ENCODE assay signal across 20 cellular contexts in genomic region chr10:126533644-126534043, GRCh38.
DNase-seq lines count a peak whose midpoint lies in the region; ATAC-seq and TF ChIP-seq lines count a peak whose summit lies in the region.
"Had no signal": no experiment of that assay in that cellular context is flagged by ENCODE, and none has a peak within 500 bp of the region (broad histone marks: within the 10 kb centered on the region; RNA-seq: fewer than 3 reads in every experiment).

No MANE protein-coding gene starts in this region.

- TF ChIP-seq CTCF in left lung (IDR thresholded peaks at IDR 0.05), result no peak
- TF ChIP-seq CTCF in upper lobe of right lung (IDR thresholded peaks at IDR 0.05), result no peak

- H3K4me3 ChIP-seq in left lung (no peak overlapping the region), upper lobe of right lung (no peak overlapping the region)
- H3K4me3 ChIP-seq: GM12878, GM23338, K562 had no signal

- intact Hi-C loops in left lung (cut with DNase I), result no loop called here
- intact Hi-C loops in upper lobe of right lung (cut with DNase I), result no loop called here

- H3K4me1 ChIP-seq in left lung, result no peaks in the 10 kb centered on the region
- H3K4me1 ChIP-seq in upper lobe of right lung, result no peaks in the 10 kb centered on the region
- H3K4me1 ChIP-seq: Caco-2 had no signal

- peak; percentile 77 for ATAC-seq in left lung
- peak; percentile 42 for ATAC-seq in upper lobe of right lung
- ATAC-seq in HG02678 (IDR thresholded peaks at IDR 0.05; ENCODE audit: unreplicated experiment), result no peak
- ATAC-seq in HG03135 (IDR thresholded peaks at IDR 0.05; ENCODE audit: unreplicated experiment), result no peak
- no peak for ATAC-seq in HG02759 (IDR thresholded peaks at IDR 0.05; ENCODE audit: unreplicated experiment)
- ATAC-seq: GM12878, GM23338, K562 had no signal

- H3K36me3 ChIP-seq in left lung (no peaks in the 10 kb centered on the region), upper lobe of right lung (no peaks in the 10 kb centered on the region)

- H3K27ac ChIP-seq in left lung (no peak overlapping the region), upper lobe of right lung (no peak overlapping the region)
- H3K27ac ChIP-seq: C4-2B, HL-60 had no signal

- no peaks in the 10 kb centered on the region for H3K9me3 ChIP-seq in left lung
- no peaks in the 10 kb centered on the region for H3K9me3 ChIP-seq in upper lobe of right lung
- H3K9me3 ChIP-seq: Caco-2 had no signal

- no peaks in the 10 kb centered on the region for H3K27me3 ChIP-seq in left lung
- H3K27me3 ChIP-seq in upper lobe of right lung, result no peaks in the 10 kb centered on the region

- peak; percentile 77 for DNase-seq in NCI-H2029 (lab: John Stamatoyannopoulos, UW)
- peak; percentile 37 for DNase-seq in NCI-H510A treated with DMSO at 0.1 percent for 48 hours (lab: John Stamatoyannopoulos, UW)
- DNase-seq in left lung, result no peak
- DNase-seq in upper lobe of right lung, result no peak
- DNase-seq: ACHN; Caco-2; CD4-positive, alpha-beta T cell; DMS153; DND-41; EL; HCEC 1CT; IMR-90 had no signal

Comparison
In these comparisons a context has a peak if more than half of its experiments do, and no peak if none do; other contexts are left out.
1. DNase-seq: peak in NCI-H2029 (single experiment) and NCI-H510A treated with DMSO at 0.1 percent for 48 hours (single experiment); none in left lung (0 of 2) and upper lobe of right lung (single experiment).
2. ATAC-seq: peak in left lung (single experiment) and upper lobe of right lung (single experiment); none in HG02678 (single experiment), HG03135 (single experiment) and HG02759 (single experiment).